In the genomic region with DNA sequence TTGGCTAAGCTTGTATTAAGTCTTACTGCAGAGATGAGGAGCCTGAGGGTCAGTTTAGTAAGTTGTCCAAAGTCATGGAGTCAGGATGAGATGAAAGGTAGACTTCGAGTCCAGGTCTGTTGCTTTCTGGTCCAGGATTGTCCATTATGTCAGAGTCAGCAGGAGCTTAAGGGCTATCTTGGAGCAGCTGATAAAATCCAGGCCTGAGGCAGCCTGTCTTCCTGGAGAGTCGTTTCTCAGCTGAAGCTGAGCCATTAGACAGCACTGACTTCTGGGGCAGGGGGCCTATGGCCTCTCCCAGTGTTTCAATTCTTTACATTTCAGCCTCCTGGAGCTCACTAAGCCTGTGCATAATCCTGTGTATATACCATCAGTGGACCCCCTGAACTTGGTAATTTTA, we compare ENCODE assay signal across 35 cellular contexts.
"Had no signal": no experiment of that assay in that cellular context is flagged by ENCODE, and none has a peak within 500 bp of the region (broad histone marks: within the 10 kb centered on the region; RNA-seq: fewer than 3 reads in every experiment).

No MANE protein-coding gene starts in this region.

- H3K36me3 Mint-ChIP-seq: activated CD4-positive, alpha-beta memory T cell treated with anti-CD3 and anti-CD28 coated beads for 36 hours; natural killer cell; stimulated activated memory B cell treated with anti-CD40 and anti-IgM and Interleukin-4, amounts not matched to agents 10 μg/mL and 1 μg/mL and 100 μg/mL, for 72 hours had no signal

- H3K4me3 ChIP-seq: breast epithelium, gastrocnemius medialis, left lung, lower lobe of right lung, pancreas, prostate gland, upper lobe of left lung, vagina had no signal

- H3K27ac Mint-ChIP-seq: activated CD4-positive, alpha-beta memory T cell treated with anti-CD3 and anti-CD28 coated beads for 36 hours; activated CD4-positive, alpha-beta T cell treated with anti-CD3 and anti-CD28 coated beads, Interleukin-2, amount 10 ng/mL, durations not matched to agents 24 days and 14 days; activated T-cell treated with anti-CD3 and anti-CD28 coated beads, Interleukin-2, amount 50 U/mL, for 24 hours; dendritic cell treated with granulocyte-macrophage colony-stimulating factor and Interleukin-4, amounts not matched to agents 40 ng/mL and 50 ng/mL, for 4 days; natural killer cell; stimulated activated memory B cell treated with anti-CD40 and anti-IgM and Interleukin-4, amounts not matched to agents 10 μg/mL and 1 μg/mL and 100 μg/mL, for 72 hours; stimulated activated naive CD8-positive, alpha-beta T cell treated with anti-CD3 and anti-CD28 coated beads, Interleukin-15, amount 100 ng/mL, for 72 hours; T-helper 1 cell treated with Interleukin-12 subunit alpha and Interleukin-12 subunit beta and Interleukin-4 antibody, amounts not matched to agents 30 μg/mL and 1 μg/mL, for 36 hours had no signal

- DNase-seq: activated CD4-positive, alpha-beta memory T cell treated with anti-CD3 and anti-CD28 coated beads for 36 hours; activated CD4-positive, alpha-beta T cell treated with anti-CD3 and anti-CD28 coated beads, Interleukin-2, amount 10 ng/mL, durations not matched to agents 24 days and 14 days; activated CD4-positive, CD25-positive, alpha-beta regulatory T cell treated with anti-CD3 and anti-CD28 coated beads, Interleukin-2, amount 50 U/mL, for 72 hours; activated CD8-positive, alpha-beta memory T cell treated with anti-CD3 and anti-CD28 coated beads, Interleukin-2, amount 50 U/mL, for 48 hours; activated gamma-delta T cell treated with Interleukin-2 at 50 U/mL for 16 hours; activated naive CD4-positive, alpha-beta T cell treated with anti-CD3 and anti-CD28 coated beads, Interleukin-2, amount 50 U/mL, for 16 hours; activated T-cell treated with anti-CD3 and anti-CD28 coated beads, Interleukin-2, amount 50 U/mL, for 24 hours; amygdala; gastrocnemius medialis; hippocampal formation; kidney glomerular epithelial cell; left lung; lower lobe of right lung; mesenchymal stem cell; natural killer cell; pancreas; retina; small intestine; stimulated activated CD4-positive, alpha-beta T cell treated with anti-CD3 and anti-CD28 coated beads, Interleukin-1b, Interleukin-23, amount 100 ng/mL, for 48 hours; stimulated activated CD4-positive, alpha-beta T cell treated with anti-CD3 and anti-CD28 coated beads, Interleukin-4, amount 100 ng/mL, for 4 hours; stimulated activated CD8-positive, alpha-beta memory T cell treated with anti-CD3 and anti-CD28 coated beads, Interleukin-4, amount 100 ng/mL, for 48 hours; stimulated activated naive CD8-positive, alpha-beta T cell treated with anti-CD3 and anti-CD28 coated beads, Interleukin-15, amount 100 ng/mL, for 72 hours; substantia nigra; SW 1271; T1000; upper lobe of left lung had no signal

- H3K36me3 ChIP-seq: breast epithelium, gastrocnemius medialis, left lung, lower lobe of right lung, pancreas, prostate gland, upper lobe of left lung, vagina had no signal

- FAIRE-seq: endometrium, pancreas, small intestine had no signal

- H3K27me3 Mint-ChIP-seq: activated CD4-positive, alpha-beta memory T cell treated with anti-CD3 and anti-CD28 coated beads for 36 hours; activated CD4-positive, alpha-beta T cell treated with anti-CD3 and anti-CD28 coated beads, Interleukin-2, amount 10 ng/mL, durations not matched to agents 24 days and 14 days; activated T-cell treated with anti-CD3 and anti-CD28 coated beads, Interleukin-2, amount 50 U/mL, for 24 hours; dendritic cell treated with granulocyte-macrophage colony-stimulating factor and Interleukin-4, amounts not matched to agents 40 ng/mL and 50 ng/mL, for 4 days; stimulated activated memory B cell treated with anti-CD40 and anti-IgM and Interleukin-4, amounts not matched to agents 10 μg/mL and 1 μg/mL and 100 μg/mL, for 72 hours; stimulated activated naive CD8-positive, alpha-beta T cell treated with anti-CD3 and anti-CD28 coated beads, Interleukin-15, amount 100 ng/mL, for 72 hours had no signal

- H3K9me3 Mint-ChIP-seq: activated CD4-positive, alpha-beta memory T cell treated with anti-CD3 and anti-CD28 coated beads for 36 hours; activated T-cell treated with anti-CD3 and anti-CD28 coated beads, Interleukin-2, amount 50 U/mL, for 24 hours; central memory CD8-positive, alpha-beta T cell; stimulated activated memory B cell treated with anti-CD40 and anti-IgM and Interleukin-4, amounts not matched to agents 10 μg/mL and 1 μg/mL and 100 μg/mL, for 72 hours; stimulated activated naive CD8-positive, alpha-beta T cell treated with anti-CD3 and anti-CD28 coated beads, Interleukin-15, amount 100 ng/mL, for 72 hours; T-helper 1 cell treated with Interleukin-12 subunit alpha and Interleukin-12 subunit beta and Interleukin-4 antibody, amounts not matched to agents 30 μg/mL and 1 μg/mL, for 36 hours had no signal

- H3K9me3 ChIP-seq: breast epithelium, gastrocnemius medialis, left lung, lower lobe of right lung, pancreas, prostate gland, upper lobe of left lung, vagina had no signal

- H3K4me3 Mint-ChIP-seq: activated CD4-positive, alpha-beta memory T cell treated with anti-CD3 and anti-CD28 coated beads for 36 hours; activated CD4-positive, alpha-beta T cell treated with anti-CD3 and anti-CD28 coated beads, Interleukin-2, amount 10 ng/mL, durations not matched to agents 24 days and 14 days; activated T-cell treated with anti-CD3 and anti-CD28 coated beads, Interleukin-2, amount 50 U/mL, for 24 hours; central memory CD8-positive, alpha-beta T cell; dendritic cell treated with granulocyte-macrophage colony-stimulating factor and Interleukin-4, amounts not matched to agents 40 ng/mL and 50 ng/mL, for 4 days; natural killer cell; stimulated activated memory B cell treated with anti-CD40 and anti-IgM and Interleukin-4, amounts not matched to agents 10 μg/mL and 1 μg/mL and 100 μg/mL, for 72 hours; stimulated activated naive CD8-positive, alpha-beta T cell treated with anti-CD3 and anti-CD28 coated beads, Interleukin-15, amount 100 ng/mL, for 72 hours; T-helper 1 cell treated with Interleukin-12 subunit alpha and Interleukin-12 subunit beta and Interleukin-4 antibody, amounts not matched to agents 30 μg/mL and 1 μg/mL, for 36 hours had no signal

- ATAC-seq: gastrocnemius medialis; left lung; lower lobe of right lung; natural killer cell; pancreas; sciatic nerve; stimulated activated memory B cell treated with anti-CD40 and anti-IgM and Interleukin-4, amounts not matched to agents 10 μg/mL and 1 μg/mL and 100 μg/mL, for 72 hours; stimulated activated naive CD8-positive, alpha-beta T cell treated with anti-CD3 and anti-CD28 coated beads, Interleukin-15, amount 100 ng/mL, for 72 hours had no signal

- H3K27ac ChIP-seq: breast epithelium, gastrocnemius medialis, left lung, lower lobe of right lung, pancreas, prostate gland, upper lobe of left lung, vagina had no signal

- H3K27me3 ChIP-seq: breast epithelium, gastrocnemius medialis, left lung, pancreas, upper lobe of left lung, vagina had no signal

- H3K4me1 Mint-ChIP-seq: activated CD4-positive, alpha-beta T cell treated with anti-CD3 and anti-CD28 coated beads, Interleukin-2, amount 10 ng/mL, durations not matched to agents 24 days and 14 days; central memory CD8-positive, alpha-beta T cell; natural killer cell; stimulated activated memory B cell treated with anti-CD40 and anti-IgM and Interleukin-4, amounts not matched to agents 10 μg/mL and 1 μg/mL and 100 μg/mL, for 72 hours; stimulated activated naive CD8-positive, alpha-beta T cell treated with anti-CD3 and anti-CD28 coated beads, Interleukin-15, amount 100 ng/mL, for 72 hours had no signal

- H3K4me1 ChIP-seq: breast epithelium, gastrocnemius medialis, left lung, lower lobe of right lung, pancreas, prostate gland, upper lobe of left lung, vagina had no signal
